In genomic region chr1:59579222-59579621, GRCh38 we compare ENCODE assay signal across 8 cellular contexts.
"Had no signal": no experiment of that assay in that cellular context is flagged by ENCODE, and none has a peak within 500 bp of the region (broad histone marks: within the 10 kb centered on the region; RNA-seq: fewer than 3 reads in every experiment).

No MANE protein-coding gene starts in this region.

- H3K4me2 ChIP-seq: GM23338 had no signal

- H3K4me3 ChIP-seq: GM23338, HAP-1 had no signal

- H3K4me1 ChIP-seq: HAP-1 had no signal

- H3K9me3 ChIP-seq: HAP-1 had no signal

- H3K36me3 ChIP-seq: HAP-1 had no signal

- DNase-seq: H7, HFFc6, Kasumi-1, KBM-7 had no signal

- FAIRE-seq: HTR-8/SVneo had no signal

- ATAC-seq: GM23338, HCT116 had no signal

- H2AFZ ChIP-seq: GM23338 had no signal
